12 cellular contexts compared by ENCODE assay signal in genomic region chr19:3605770-3606169, GRCh38. TPM values are rescaled to one million over a fixed set of nuclear protein-coding genes. Genes with fewer than 3 reads are reported as not detected.
A peak's percentile ranks its signal among the peaks of the same experiment; 100 is the strongest.
DNase-seq lines count a peak whose midpoint lies in the region; TF ChIP-seq lines count a peak whose summit lies in the region.
"Had no signal": no experiment of that assay in that cellular context is flagged by ENCODE, and none has a peak within 500 bp of the region (broad histone marks: within the 10 kb centered on the region; RNA-seq: fewer than 3 reads in every experiment).

No MANE protein-coding gene starts in this region.

- H4K91ac ChIP-seq in H9 (ENCODE audit: insufficient read length, low read depth, low read length): no peak overlapping the region

- H3K56ac ChIP-seq in H9 (ENCODE audit: insufficient read length, low read depth, low read length): no peak overlapping the region

- peaks cover 13% of the 10 kb centered on the region for H3K4me1 ChIP-seq in NT2/D1 (ENCODE audit: insufficient read depth, insufficient read length)
- peaks cover 0 to 45% (median 35%) of the 10 kb centered on the region in 4 donors for H3K4me1 ChIP-seq in sigmoid colon
- H3K4me1 ChIP-seq in H9 (ENCODE audit: insufficient read depth, low read length): no peaks in the 10 kb centered on the region; the same call in 1 of the 2 replicates

- H3K27me3 ChIP-seq in NT2/D1 (ENCODE audit: insufficient read depth, insufficient read length): peaks cover 18% of the 10 kb centered on the region
- no peaks in the 10 kb centered on the region for H3K27me3 ChIP-seq in sigmoid colon
- peaks cover 5% of the 10 kb centered on the region; the same call in 1 of the 2 replicates for H3K27me3 ChIP-seq in H9 (ENCODE audit: insufficient read depth, low read length)

- TF ChIP-seq CTCF in C4-2B (conservative IDR thresholded peaks at IDR 0.05) (no peak), fibroblast of mammary gland (conservative IDR thresholded peaks at IDR 0.05; ENCODE audit: control insufficient read depth, insufficient read depth, low read depth, low read length) (no peak), sigmoid colon (IDR thresholded peaks at IDR 0.05) (no peak), H9 (conservative IDR thresholded peaks at IDR 0.05) (no peak)

- no peak overlapping the region for H4K5ac ChIP-seq in H9 (ENCODE audit: insufficient read length, low read depth, low read length)

- DNase-seq in NT2/D1 (ENCODE audit: low read depth, low spot score): no peak
- no peak for DNase-seq in fibroblast of mammary gland (ENCODE audit: low read depth)
- no peak for DNase-seq in sigmoid colon
- DNase-seq in posterior cingulate gyrus: no peak
- DNase-seq in retina: no peak
- DNase-seq in H9: no peak
- DNase-seq in C1 segment of cervical spinal cord (lab: John Stamatoyannopoulos, UW): no peak
- DNase-seq: activated CD4-positive, alpha-beta T cell treated with anti-CD3 and anti-CD28 coated beads, Interleukin-2, amount 50 U/mL, for 4 hours; stimulated activated CD4-positive, alpha-beta T cell treated with anti-CD3 and anti-CD28 coated beads, Interleukin-1b, Interleukin-23, amount 100 ng/mL, for 48 hours had no signal

- H3K23me2 ChIP-seq in H9 (ENCODE audit: insufficient read length, low read depth, low read length, poor library complexity, severe bottlenecking): peaks cover 2% of the 10 kb centered on the region

- H3K14ac ChIP-seq in H9 (ENCODE audit: insufficient read depth, low read length): no peak overlapping the region

- H3T11ph ChIP-seq in H9 (ENCODE audit: low read length): no peak overlapping the region

- H3K9ac ChIP-seq in NT2/D1 (ENCODE audit: insufficient read length, low read depth) (peak overlapping the region; percentile 58), H9 (ENCODE audit: extremely low read depth, insufficient read length, low read length) (no peak overlapping the region)

- H3K36me3 Mint-ChIP-seq in H9 (ENCODE audit: insufficient read depth in 1 of 3, low read depth in 3 of 3): peaks cover 3 to 6% (median 3%) of the 10 kb centered on the region in 3 experiments; a peak in 5 of 7 replicates

- no peak overlapping the region for H2BK120ac ChIP-seq in H9 (ENCODE audit: low read depth, low read length, poor library complexity, severe bottlenecking)

- peaks cover 0 to 4% of the 10 kb centered on the region in 2 experiments; a peak in 1 of 5 replicates for H3K9me3 Mint-ChIP-seq in H9

- no peak overlapping the region for H4K8ac ChIP-seq in H9 (replicated peaks; ENCODE audit: insufficient read length, low read depth, low read length)

- peaks cover 12% of the 10 kb centered on the region in 2 experiments for H3K4me1 Mint-ChIP-seq in H9

- H3K4me3 Mint-ChIP-seq in H9: no peak overlapping the region

- H3K27ac Mint-ChIP-seq in H9: no peak overlapping the region

- no peak overlapping the region for H2BK5ac ChIP-seq in H9 (ENCODE audit: insufficient read length, low read length)

- no peak overlapping the region for H2BK12ac ChIP-seq in H9 (ENCODE audit: insufficient read length, low read depth, low read length)

- H3K4me2 ChIP-seq in H9 (ENCODE audit: insufficient read depth, insufficient read length, low read length): no peak overlapping the region

- no peaks in the 10 kb centered on the region for H4K20me1 ChIP-seq in H9 (ENCODE audit: control insufficient read depth, insufficient read depth, insufficient read length)

- peaks cover 4% of the 10 kb centered on the region for H3K27me3 Mint-ChIP-seq in H9 (ENCODE audit: low read depth)

- H3K4ac ChIP-seq in H9 (ENCODE audit: low read depth, low read length): no peak overlapping the region

- H3K4me3 ChIP-seq in NT2/D1 (ENCODE audit: insufficient read length, low read depth): peak overlapping the region; percentile 64
- H3K4me3 ChIP-seq in fibroblast of mammary gland (ENCODE audit: control insufficient read depth, low read depth, low read length): peak overlapping the region; percentile 47
- H3K4me3 ChIP-seq in sigmoid colon: peak overlapping the region; percentile 40 to 62 (median 56)

- H2AFZ ChIP-seq in H9 (ENCODE audit: low read length): no peak overlapping the region

- H3K79me2 ChIP-seq in H9 (ENCODE audit: insufficient read depth, low read length): no peaks in the 10 kb centered on the region

- H2BK15ac ChIP-seq in H9 (ENCODE audit: low read depth, low read length): no peak overlapping the region

- no peak overlapping the region for H3K23ac ChIP-seq in H9 (ENCODE audit: insufficient read length, low read depth, low read length)

- H2AK5ac ChIP-seq in H9 (ENCODE audit: insufficient read length, low read length): no peak overlapping the region

- H3K18ac ChIP-seq in H9 (ENCODE audit: insufficient read length, low read depth, low read length): no peak overlapping the region

- no peak for TF ChIP-seq EP300 in sigmoid colon (IDR thresholded peaks at IDR 0.05)

- no peak overlapping the region for H2BK20ac ChIP-seq in H9 (ENCODE audit: low read depth, low read length, poor library complexity, severe bottlenecking)

- H3K9me3 ChIP-seq in NT2/D1 (ENCODE audit: insufficient read depth, low read length) (no peaks in the 10 kb centered on the region), sigmoid colon (no peaks in the 10 kb centered on the region), H9 (ENCODE audit: control insufficient read depth, low read depth, low read length) (no peaks in the 10 kb centered on the region)
- H3K9me3 ChIP-seq: thyroid gland had no signal

- no peak for TF ChIP-seq POLR2A in sigmoid colon (IDR thresholded peaks at IDR 0.05)

- H3K36me3 ChIP-seq in NT2/D1 (ENCODE audit: insufficient read depth, insufficient read length, low read length) (peaks cover 15% of the 10 kb centered on the region), sigmoid colon (peaks cover 0 to 2% (median 0%) of the 10 kb centered on the region in 4 donors)
- H3K36me3 ChIP-seq: thyroid gland had no signal

- peak overlapping the region; percentile 28 for H3K27ac ChIP-seq in C4-2B
- H3K27ac ChIP-seq in sigmoid colon: peak overlapping the region in 2 of 4 donors; percentile 72 to 83
- no peak overlapping the region for H3K27ac ChIP-seq in H9 (ENCODE audit: insufficient read length, low read depth, low read length)

- H3K79me1 ChIP-seq in H9 (ENCODE audit: insufficient read depth, low read depth, low read length, poor library complexity, severe bottlenecking): no peaks in the 10 kb centered on the region

- WGBS in sigmoid colon, 2 donors: 16 to 46% methylated on average over 5 of the region's 5 CpGs
- WGBS in H9 (ENCODE audit: extremely low coverage, insufficient read length, low lambda C conversion rate): no CpG with 5 or more reads among the region's 5 CpGs

- intact Hi-C loops in sigmoid colon (cut with DNase I): no loop called here
- intact Hi-C loops in posterior cingulate gyrus (cut with DNase I): no loop called here

RNA-seq across cellular contexts. Expression of gene TBXA2R, which starts 0.9 kb away (rescaled TPM):
- total RNA-seq in sigmoid colon (1 to 10 TPM in 1 of 4 donors, under 1 TPM in 3; 0.36 to 3.6 (median 0.68) TPM), H9 (2021) (0.63 and 0.64 TPM in 2 replicates)
- 1 to 10 TPM in 1 of 3 donors, under 1 TPM in 1, not detected in 1; 0.69 to 1.4 TPM for polyA plus RNA-seq in sigmoid colon
- total RNA-seq: Daoy had no signal

RNA-seq across cellular contexts. Expression of gene GIPC3, which starts 20.5 kb away (rescaled TPM):
- total RNA-seq in sigmoid colon (under 1 TPM in 2 of 4 donors, not detected in 2; under 0.01 to 0.83 TPM), H9 (2021) (1.6 and 1.9 TPM in 2 replicates)
- polyA plus RNA-seq in sigmoid colon: 1 to 10 TPM in 1 of 3 donors, not detected in 2; 1.0 TPM
- total RNA-seq: Daoy had no signal

RNA-seq across cellular contexts. Expression of gene CACTIN, which starts 20.8 kb away (rescaled TPM):
- 10 to 100 TPM; 15.5 to 23.9 (median 23.4) TPM for total RNA-seq in sigmoid colon
- 10 to 100 TPM in 1 of 3 donors, 1 to 10 TPM in 2; 6.2 to 20.5 (median 9.0) TPM for polyA plus RNA-seq in sigmoid colon
- total RNA-seq in H9 (2021): 35.9 and 37.3 TPM in 2 replicates

RNA-seq across cellular contexts. Expression of gene HMG20B, which starts 33.0 kb away (rescaled TPM):
- 100 to 1,000 TPM; 105 to 148 (median 120) TPM for total RNA-seq in sigmoid colon
- 10 to 100 TPM; 61.3 to 85.9 (median 78.2) TPM for polyA plus RNA-seq in sigmoid colon
- total RNA-seq in H9 (2021): 58.1 and 58.9 TPM in 2 replicates

RNA-seq across cellular contexts. Expression of gene MFSD12, which starts 48.4 kb away (rescaled TPM):
- total RNA-seq in sigmoid colon (10 to 100 TPM; 13.7 to 36.0 (median 22.6) TPM), H9 (2021) (51.5 and 58.8 TPM in 2 replicates)
- 10 to 100 TPM in 1 of 3 donors, 1 to 10 TPM in 2; 2.4 to 53.5 (median 8.6) TPM for polyA plus RNA-seq in sigmoid colon
